In genomic region chr10:97687785-97688781, GRCh38 we compare ENCODE assay signal across 6 cellular contexts. TPM values are rescaled to one million over a fixed set of nuclear protein-coding genes. Genes with fewer than 3 reads are reported as not detected.
DNase-seq lines count a peak whose midpoint lies in the region; ATAC-seq and TF ChIP-seq lines count a peak whose summit lies in the region.

No MANE protein-coding gene starts in this region.

- no peaks in the 10 kb centered on the region for H3K27me3 Mint-ChIP-seq in activated B cell treated with CpG ODN at 0.5 μM for 24 hours

- H3K36me3 ChIP-seq in DOHH2 (ENCODE audit: control insufficient read depth, low read length) (no peaks in the 10 kb centered on the region), liver (ENCODE audit: control insufficient read depth in 4 of 4, insufficient read depth in 3 of 4, low read depth in 1 of 4, low read length in 3 of 4) (no peaks in the 10 kb centered on the region)

- no peaks in the 10 kb centered on the region for H3K79me2 ChIP-seq in DOHH2 (ENCODE audit: control insufficient read depth, low read length)

- H3K4me1 ChIP-seq in DOHH2 (ENCODE audit: control insufficient read depth, low read length): peaks cover 16% of the 10 kb centered on the region
- peaks cover 8 to 39% (median 20%) of the 10 kb centered on the region in 4 donors for H3K4me1 ChIP-seq in liver (ENCODE audit: control insufficient read depth in 4 of 4, insufficient read depth in 4 of 4, low read length in 3 of 4)

- no peak for TF ChIP-seq RAD21 in liver (IDR thresholded peaks at IDR 0.05)

- TF ChIP-seq CTCF in DOHH2 (IDR thresholded peaks at IDR 0.05; ENCODE audit: low read depth, low read length, poor library complexity, severe bottlenecking) (no peak), activated B cell treated with CpG ODN at 0.5 μM for 24 hours (IDR thresholded peaks at IDR 0.05) (no peak), liver (IDR thresholded peaks at IDR 0.05; ENCODE audit: low read depth, low read length, missing input control) (no peak)

- no peaks in the 10 kb centered on the region for H3K36me3 Mint-ChIP-seq in activated B cell treated with CpG ODN at 0.5 μM for 24 hours (ENCODE audit: low read depth)

- ATAC-seq in activated B cell treated with CpG ODN at 0.5 μM for 24 hours (ENCODE audit: low read depth): no peak

- H3K4me3 ChIP-seq in DOHH2 (ENCODE audit: low read length) (peak overlapping the region; percentile 86), liver (ENCODE audit: low read depth in 1 of 3, low read length in 3 of 3) (peak overlapping the region in 2 of 3 donors; percentile 26 to 59)

- H3K27me3 ChIP-seq in DOHH2 (ENCODE audit: control insufficient read depth, low read length) (no peaks in the 10 kb centered on the region), liver (ENCODE audit: control insufficient read depth in 4 of 4, insufficient read depth in 4 of 4, low read length in 3 of 4) (no peaks in the 10 kb centered on the region)

- peak overlapping the region; percentile 87 for H3K4me3 Mint-ChIP-seq in activated B cell treated with CpG ODN at 0.5 μM for 24 hours

- H3K9me3 ChIP-seq in DOHH2 (ENCODE audit: control insufficient read depth, insufficient read depth, low read length): no peaks in the 10 kb centered on the region
- H3K9me3 ChIP-seq in liver (ENCODE audit: control insufficient read depth in 4 of 4, low read length in 3 of 4): no peaks in the 10 kb centered on the region

- peaks cover 9% of the 10 kb centered on the region for H3K4me1 Mint-ChIP-seq in activated B cell treated with CpG ODN at 0.5 μM for 24 hours

- H4K20me1 ChIP-seq in DOHH2 (ENCODE audit: control insufficient read depth, insufficient read depth, low read depth, low read length): no peaks in the 10 kb centered on the region

- intact Hi-C loops in activated B cell treated with CpG ODN at 0.5 μM for 24 hours (cut with micrococcal nuclease): loop anchor here (1.0 to 5.0 kb wide), 8 partner anchors 11 to 354 kb away; partner anchors contain the start of genes MMS19, MORN4, PI4K2A and RRP12

- H3F3A ChIP-seq in DOHH2 (ENCODE audit: control insufficient read depth, insufficient read depth): peaks cover 2% of the 10 kb centered on the region; the same call in 1 of the 2 replicates

- H3K4me2 ChIP-seq in DOHH2 (ENCODE audit: low read length): peak overlapping the region; percentile 92

- H3K9me2 ChIP-seq in DOHH2 (replicated peaks; ENCODE audit: control insufficient read depth, low read length): no peaks in the 10 kb centered on the region

- 38% methylated on average over 14 of the region's 14 CpGs for WGBS in liver

- DNase-seq in activated B cell treated with CpG ODN at 0.5 μM for 24 hours: no peak
- DNase-seq in HPDE6-E6E7 (ENCODE audit: extremely low spot score): no peak
- DNase-seq in hippocampal formation (lab: John Stamatoyannopoulos, UW): no peak
- DNase-seq in SIG-M5 (lab: John Stamatoyannopoulos, UW): no peak

- CTCF ChIA-PET in activated B cell treated with CpG ODN at 0.5 μM for 24 hours (lab: Charles Lee): interaction anchor here (0.8 to 2.6 kb wide), 9 partner anchors 11 to 357 kb away, joined by 3 to 36 read pairs (median 8); partner anchors contain the start of gene ZFYVE27

- no peak overlapping the region for H3K27ac ChIP-seq in DOHH2 (ENCODE audit: low read depth, low read length)
- peak overlapping the region; percentile 76 to 86 for H3K27ac ChIP-seq in liver (ENCODE audit: low read depth in 1 of 2, low read length in 2 of 2)

- H3K27ac Mint-ChIP-seq in activated B cell treated with CpG ODN at 0.5 μM for 24 hours: peak overlapping the region; percentile 46

- POLR2A ChIA-PET in activated B cell treated with CpG ODN at 0.5 μM for 24 hours (lab: Charles Lee): interaction anchor here (0.7 to 2.9 kb wide), 6 partner anchors 10 to 48 kb away, joined by 3 to 44 read pairs (median 4); partner anchors contain the start of genes MARVELD1 and ZFYVE27

- peak overlapping the region in 1 of 2 donors; percentile 61 for H3K9ac ChIP-seq in liver (ENCODE audit: low read depth in 1 of 2, low read length in 2 of 2)

- H3K9me3 Mint-ChIP-seq in activated B cell treated with CpG ODN at 0.5 μM for 24 hours: no peaks in the 10 kb centered on the region

TF ChIP-seq in liver, 16 proteins besides CTCF, POLR2A, EP300 and RAD21:
- TF ChIP-seq ZBTB33 (IDR thresholded peaks at IDR 0.05) (no peak), FOXA1 (IDR thresholded peaks at IDR 0.05) (no peak), GABPA (IDR thresholded peaks at IDR 0.05 in 1 of 2, conservative IDR thresholded peaks at IDR 0.05 in 1 of 2) (no peak), EGR1 (IDR thresholded peaks at IDR 0.05; ENCODE audit: low read depth in 2 of 2) (peak in 1 of 2 donors; percentile 21), FOXA2 (IDR thresholded peaks at IDR 0.05) (no peak), TAF1 (conservative IDR thresholded peaks at IDR 0.05) (no peak), ATF3 (IDR thresholded peaks at IDR 0.05) (peak; percentile 72), JUND (IDR thresholded peaks at IDR 0.05) (peak in 1 of 2 donors; percentile 34), SP1 (IDR thresholded peaks at IDR 0.05) (peak; percentile 63), YY1 (IDR thresholded peaks at IDR 0.05) (peak; percentile 30), NR2F2 (IDR thresholded peaks at IDR 0.05) (no peak), REST (IDR thresholded peaks at IDR 0.05) (peak; percentile 56), MAX (IDR thresholded peaks at IDR 0.05) (no peak), RXRA (IDR thresholded peaks at IDR 0.05) (peak; percentile 9 to 57), HNF4G (IDR thresholded peaks at IDR 0.05) (no peak), HNF4A (conservative IDR thresholded peaks at IDR 0.05) (peak; percentile 64 to 78)

RNA-seq across cellular contexts. Expression of gene AVPI1, which starts 1.0 kb away (rescaled TPM):
- total RNA-seq in activated B cell treated with CpG ODN at 0.5 μM for 24 hours: 0.51 and 1.2 TPM in 2 replicates
- 1 to 10 TPM; 6.6 to 7.8 TPM for total RNA-seq in liver
- 10 to 100 TPM; 16.0 to 22.1 TPM for polyA plus RNA-seq in liver

RNA-seq across cellular contexts. Expression of gene MARVELD1, which starts 25.4 kb away (rescaled TPM):
- total RNA-seq in activated B cell treated with CpG ODN at 0.5 μM for 24 hours (0.24 and 0.31 TPM in 2 replicates), liver (1 to 10 TPM; 2.3 to 3.3 TPM)
- 1 to 10 TPM in 1 of 2 donors, under 1 TPM in 1; 0.72 to 3.3 TPM for polyA plus RNA-seq in liver

RNA-seq across cellular contexts. Expression of gene PI4K2A, which starts 47.6 kb away (rescaled TPM):
- total RNA-seq in activated B cell treated with CpG ODN at 0.5 μM for 24 hours: 15.0 and 15.1 TPM in 2 replicates
- total RNA-seq in liver: 10 to 100 TPM; 12.1 to 17.6 TPM
- 10 to 100 TPM in 1 of 2 donors, 1 to 10 TPM in 1; 4.4 to 10.2 TPM for polyA plus RNA-seq in liver

RNA-seq across cellular contexts. Expression of gene ZFYVE27, which starts 48.8 kb away (rescaled TPM):
- 45.3 and 65.7 TPM in 2 replicates for total RNA-seq in activated B cell treated with CpG ODN at 0.5 μM for 24 hours
- 10 to 100 TPM; 14.6 to 25.9 TPM for total RNA-seq in liver
- polyA plus RNA-seq in liver: 10 to 100 TPM; 10.2 to 11.6 TPM

RNA-seq across cellular contexts. Expression of gene MORN4, which starts 54.8 kb away (rescaled TPM):
- total RNA-seq in activated B cell treated with CpG ODN at 0.5 μM for 24 hours (1.5 and 2.9 TPM in 2 replicates), liver (1 to 10 TPM in 1 of 2 donors, under 1 TPM in 1; 0.42 to 2.5 TPM)
- 1 to 10 TPM; 1.7 to 3.1 TPM for polyA plus RNA-seq in liver
